Comparison of ENCODE assay signal across 8 cellular contexts in genomic region chr2:98869272-98869641, GRCh38.
DNase-seq lines count a peak whose midpoint lies in the region; ATAC-seq, FAIRE-seq and TF ChIP-seq lines count a peak whose summit lies in the region.

No MANE protein-coding gene starts in this region.

- TF ChIP-seq CTCF in epithelial cell of esophagus (IDR thresholded peaks at IDR 0.05; ENCODE audit: insufficient read depth, low read depth, low read length, missing control alignments) = no peak
- TF ChIP-seq CTCF in retinal pigment epithelial cell (conservative IDR thresholded peaks at IDR 0.05; ENCODE audit: low read depth, low read length) = no peak
- TF ChIP-seq CTCF in GM13976 (IDR thresholded peaks at IDR 0.05; ENCODE audit: borderline replicate concordance, control extremely low read depth, extremely low read depth, insufficient read depth, missing control alignments) = no peak

- FAIRE-seq in HTR-8/SVneo (lab: Jason Lieb, UNC) = peak; percentile 33

- H3K4me3 ChIP-seq in epithelial cell of esophagus (ENCODE audit: low read length) (no peak overlapping the region), retinal pigment epithelial cell (ENCODE audit: low read length) (no peak overlapping the region)

- in situ Hi-C loops in GM13976 (cut with MboI; ENCODE audit: low sequenced_read_pairs, unreplicated experiment) = no loop called here

- no peak for DNase-seq in HTR-8/SVneo (ENCODE audit: insufficient read length, low spot score)
- peak; percentile 85 for DNase-seq in NCI-H345 treated with DMSO at 0.1 percent for 48 hours (lab: John Stamatoyannopoulos, UW; ENCODE audit: unreplicated experiment)
- peak; percentile 92 for DNase-seq in epithelial cell of esophagus (ENCODE audit: low read depth)
- DNase-seq in retinal pigment epithelial cell (ENCODE audit: low read depth) = peak; percentile 52
- DNase-seq in H4 (ENCODE audit: low spot score) = no peak
- no peak for DNase-seq in GM13976 (ENCODE audit: low spot score)

- ATAC-seq in HG03565 (IDR thresholded peaks at IDR 0.05; ENCODE audit: unreplicated experiment) = no peak
- ATAC-seq in GM21717 (IDR thresholded peaks at IDR 0.05; ENCODE audit: unreplicated experiment) = no peak

Comparison
In these comparisons a context has a peak if more than half of its experiments do, and no peak if none do; other contexts are left out.
1. DNase-seq: peak in NCI-H345 treated with DMSO at 0.1 percent for 48 hours (single experiment), epithelial cell of esophagus (single experiment) and retinal pigment epithelial cell (single experiment); none in HTR-8/SVneo (single experiment), H4 (single experiment) and GM13976 (single experiment).